Comparison of ENCODE assay signal across 27 cellular contexts in genomic region chr1:47797555-47797954, GRCh38.
DNase-seq lines count a peak whose midpoint lies in the region; ATAC-seq, FAIRE-seq and TF ChIP-seq lines count a peak whose summit lies in the region.
"Had no signal": no experiment of that assay in that cellular context is flagged by ENCODE, and none has a peak within 500 bp of the region (broad histone marks: within the 10 kb centered on the region; RNA-seq: fewer than 3 reads in every experiment).

No MANE protein-coding gene starts in this region.

- H3K4me3 Mint-ChIP-seq in Caco-2 (ENCODE audit: unreplicated experiment), result no peak overlapping the region
- H3K4me3 Mint-ChIP-seq: activated CD4-positive, alpha-beta memory T cell treated with anti-CD3 and anti-CD28 coated beads for 36 hours; endodermal cell; nephron had no signal

- H3K4me3 ChIP-seq in left ventricle myocardium inferior (no peak overlapping the region), fibroblast of mammary gland (ENCODE audit: control insufficient read depth, low read depth, low read length) (no peak overlapping the region), Caco-2 (ENCODE audit: low read depth, low read length) (no peak overlapping the region), vagina (no peak overlapping the region)
- H3K4me3 ChIP-seq: colonic mucosa, esophagus muscularis mucosa, gastroesophageal sphincter, ovary had no signal

- H3K36me3 Mint-ChIP-seq in Caco-2 (ENCODE audit: insufficient read depth, unreplicated experiment), result no peaks in the 10 kb centered on the region
- H3K36me3 Mint-ChIP-seq: activated CD4-positive, alpha-beta memory T cell treated with anti-CD3 and anti-CD28 coated beads for 36 hours had no signal

- BruUV-seq in Caco-2 (replicated peaks; lab: Mats Ljungman, UMichigan), result no TSS peak

- ATAC-seq in left cardiac atrium, result peak; percentile 45 to 66
- no peak for ATAC-seq in GM19395 (IDR thresholded peaks at IDR 0.05; ENCODE audit: unreplicated experiment)
- ATAC-seq: gastroesophageal sphincter; PC-3; stimulated activated naive CD8-positive, alpha-beta T cell treated with anti-CD3 and anti-CD28 coated beads, Interleukin-15, Interleukin-2, amounts not matched to agents 100 U/mL and 50 U/mL, for 24 hours had no signal

- TF ChIP-seq POLR2A in vagina (IDR thresholded peaks at IDR 0.05), result no peak

- H3K4me1 Mint-ChIP-seq in Caco-2 (ENCODE audit: low read depth, unreplicated experiment), result no peaks in the 10 kb centered on the region
- H3K4me1 Mint-ChIP-seq: endodermal cell had no signal

- no peaks in the 10 kb centered on the region for H3K9me3 Mint-ChIP-seq in Caco-2 (ENCODE audit: unreplicated experiment)
- H3K9me3 Mint-ChIP-seq: activated CD4-positive, alpha-beta memory T cell treated with anti-CD3 and anti-CD28 coated beads for 36 hours; endodermal cell; nephron had no signal

- TF ChIP-seq CTCF in left ventricle myocardium inferior (IDR thresholded peaks at IDR 0.05; ENCODE audit: borderline replicate concordance) (no peak), fibroblast of mammary gland (conservative IDR thresholded peaks at IDR 0.05; ENCODE audit: control insufficient read depth, insufficient read depth, low read depth, low read length) (no peak), Caco-2 (IDR thresholded peaks at IDR 0.05; ENCODE audit: insufficient read depth in 1 of 2, low read depth in 1 of 2, low read length in 1 of 2, severe bottlenecking in 1 of 2, unreplicated experiment in 1 of 2) (no peak), vagina (IDR thresholded peaks at IDR 0.05) (no peak)

- no peaks in the 10 kb centered on the region for H3K27me3 Mint-ChIP-seq in Caco-2 (ENCODE audit: insufficient read depth, unreplicated experiment)

- intact Hi-C loops in left cardiac atrium (cut with DNase I), result no loop called here
- intact Hi-C loops in left ventricle myocardium inferior (cut with micrococcal nuclease), result loop anchor here (10.0 kb wide), 1 partner anchor 197 kb away; the partner anchor contains the start of gene TRABD2B
- intact Hi-C loops in Caco-2 (cut with micrococcal nuclease; ENCODE audit: unreplicated experiment), result no loop called here
- intact Hi-C loops in vagina (cut with DNase I), result no loop called here

- DNase-seq in left cardiac atrium (peak; percentile 44), left ventricle myocardium inferior (no peak), NCI-H748 (lab: John Stamatoyannopoulos, UW; ENCODE audit: unreplicated experiment) (peak; percentile 65), fibroblast of mammary gland (ENCODE audit: low read depth) (peak; percentile 24), urothelium cell line (ENCODE audit: low spot score) (peak; percentile 26), Caco-2 (no peak), vagina (ENCODE audit: extremely low spot score in 2 of 2) (no peak)
- DNase-seq: activated CD4-positive, alpha-beta memory T cell treated with anti-CD3 and anti-CD28 coated beads for 36 hours; activated effector memory CD4-positive, alpha-beta T cell treated with anti-CD3 and anti-CD28 coated beads, Interleukin-2, amount 50 U/mL, for 16 hours; colonic mucosa; endodermal cell; GDM1; GOT3; hypothalamus; KG1; NCI-H187; NCI-H345; ovary; PC-3; SIG-M5; stimulated activated CD4-positive, alpha-beta T cell treated with anti-CD3 and anti-CD28 coated beads, Interleukin-12 subunit alpha, Interleukin-12 subunit beta, amount 100 ng/mL, for 4 hours; stimulated activated naive CD8-positive, alpha-beta T cell treated with anti-CD3 and anti-CD28 coated beads, Interleukin-15, Interleukin-2, amounts not matched to agents 100 U/mL and 50 U/mL, for 24 hours had no signal

- H3K9me3 ChIP-seq in left ventricle myocardium inferior (replicated peaks) (no peaks in the 10 kb centered on the region), Caco-2 (no peaks in the 10 kb centered on the region), vagina (no peaks in the 10 kb centered on the region)
- H3K9me3 ChIP-seq: colonic mucosa, esophagus muscularis mucosa, gastroesophageal sphincter, ovary had no signal

- CTCF ChIA-PET in Caco-2 (lab: Charles Lee), result no interaction called here

- H3K27ac Mint-ChIP-seq in Caco-2 (ENCODE audit: unreplicated experiment), result no peak overlapping the region
- H3K27ac Mint-ChIP-seq: activated CD4-positive, alpha-beta memory T cell treated with anti-CD3 and anti-CD28 coated beads for 36 hours; endodermal cell; nephron had no signal

- H3K36me3 ChIP-seq in left ventricle myocardium inferior (no peaks in the 10 kb centered on the region), Caco-2 (ENCODE audit: control insufficient read depth, insufficient read depth, low read length) (no peaks in the 10 kb centered on the region), vagina (no peaks in the 10 kb centered on the region)
- H3K36me3 ChIP-seq: colonic mucosa, ovary had no signal

- no peaks in the 10 kb centered on the region for H3K27me3 ChIP-seq in left ventricle myocardium inferior (ENCODE audit: low read depth)
- H3K27me3 ChIP-seq in Caco-2 (replicated peaks; ENCODE audit: control insufficient read depth, insufficient read depth, low read length), result no peaks in the 10 kb centered on the region
- no peaks in the 10 kb centered on the region for H3K27me3 ChIP-seq in vagina
- H3K27me3 ChIP-seq: colonic mucosa, esophagus muscularis mucosa, gastroesophageal sphincter, ovary had no signal

- POLR2A ChIA-PET in Caco-2 (lab: Charles Lee), result no interaction called here

- no peak overlapping the region for H3K27ac ChIP-seq in left ventricle myocardium inferior (replicated peaks)
- no peak overlapping the region for H3K27ac ChIP-seq in vagina
- H3K27ac ChIP-seq: colonic mucosa, esophagus muscularis mucosa, gastroesophageal sphincter, ovary had no signal

- no peak for FAIRE-seq in urothelium cell line (lab: Jason Lieb, UNC)
- FAIRE-seq: bronchial epithelial cell had no signal

- peaks cover 6% of the 10 kb centered on the region for H3K4me1 ChIP-seq in left ventricle myocardium inferior
- H3K4me1 ChIP-seq in Caco-2, result no peaks in the 10 kb centered on the region
- H3K4me1 ChIP-seq in vagina, result peaks cover 14% of the 10 kb centered on the region
- H3K4me1 ChIP-seq: colonic mucosa had no signal

Comparison
In these comparisons a context has a peak if more than half of its experiments do, and no peak if none do; other contexts are left out.
1. DNase-seq: peak in left cardiac atrium (single experiment), NCI-H748 (single experiment), fibroblast of mammary gland (single experiment) and urothelium cell line (single experiment); none in left ventricle myocardium inferior (single experiment), Caco-2 (0 of 2) and vagina (0 of 2).